1 cellular context compared by ENCODE assay signal in the genomic region with DNA sequence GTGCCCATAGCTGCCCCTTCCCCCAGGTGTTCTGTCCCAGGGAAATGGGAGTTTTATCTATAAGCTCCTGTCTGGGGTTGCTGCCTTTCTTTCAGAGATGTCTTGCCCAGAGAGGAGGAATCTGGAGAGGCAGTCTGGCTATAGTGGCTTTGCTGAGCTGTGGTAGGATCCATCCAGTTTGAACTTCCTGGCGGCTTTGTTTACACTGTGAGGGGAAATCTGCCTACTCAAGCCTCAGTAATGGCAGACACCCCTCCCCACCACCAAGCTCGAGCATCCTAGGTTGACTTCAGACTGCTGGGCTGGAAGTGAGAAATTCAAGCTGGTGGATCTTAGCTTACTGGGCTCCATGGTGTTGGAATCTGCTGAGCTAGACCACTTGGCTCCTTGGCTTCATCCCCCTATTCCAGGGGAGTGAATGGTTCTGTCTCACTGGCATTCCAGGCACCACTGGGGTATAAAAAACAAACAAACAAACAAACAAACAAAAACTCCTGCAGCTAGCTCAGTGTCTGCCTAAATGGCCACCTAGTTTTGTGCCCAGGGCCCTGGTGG.
TF ChIP-seq lines count a peak whose summit lies in the region.

No MANE protein-coding gene starts in this region.

TF ChIP-seq in IMR-90, 13 proteins besides CTCF, POLR2A, EP300 and RAD21:
- no peak for TF ChIP-seq RFX5 (IDR thresholded peaks at IDR 0.05; ENCODE audit: low read depth, low read length)
